In genomic region chr18:644395-645004, GRCh38 we compare ENCODE assay signal across 11 cellular contexts.
DNase-seq lines count a peak whose midpoint lies in the region; ATAC-seq lines count a peak whose summit lies in the region.
"Had no signal": no experiment of that assay in that cellular context is flagged by ENCODE, and none has a peak within 500 bp of the region (broad histone marks: within the 10 kb centered on the region; RNA-seq: fewer than 3 reads in every experiment).

No MANE protein-coding gene starts in this region.

- DNase-seq in NCI-H2171 treated with DMSO at 0.1 percent for 48 hours (lab: John Stamatoyannopoulos, UW) (peak; percentile 12), NCI-H2171 (lab: John Stamatoyannopoulos, UW) (no peak), anterior cingulate cortex (lab: John Stamatoyannopoulos, UW) (peak in 32 of 58 donors; percentile 4 to 87 (median 36)), putamen (ENCODE audit: low spot score) (peak; percentile 95), NCI-H2196 treated with DMSO at 0.1 percent for 48 hours (lab: John Stamatoyannopoulos, UW; ENCODE audit: unreplicated experiment) (no peak), GDM1 (lab: John Stamatoyannopoulos, UW) (no peak)
- DNase-seq: dermis blood vessel endothelial cell, Right ventricle myocardium superior, testis had no signal

- ATAC-seq in HG03354 (IDR thresholded peaks at IDR 0.05; ENCODE audit: poor library complexity, severe bottlenecking, unreplicated experiment) (peak; percentile 50), HG02970 (IDR thresholded peaks at IDR 0.05; ENCODE audit: low FRiP score, unreplicated experiment) (no peak)

Comparison
In these comparisons a context has a peak if more than half of its experiments do, and no peak if none do; other contexts are left out.
1. DNase-seq: peak in NCI-H2171 treated with DMSO at 0.1 percent for 48 hours (single experiment), anterior cingulate cortex (32 of 58) and putamen (single experiment); none in NCI-H2171 (single experiment), NCI-H2196 treated with DMSO at 0.1 percent for 48 hours (single experiment) and GDM1 (single experiment).